ENCODE assay signal across 1 cellular context in genomic region chr14:23120405-23121251, GRCh38.
TF ChIP-seq lines count a peak whose summit lies in the region.

No MANE protein-coding gene starts in this region.

TF ChIP-seq in K562, 482 proteins besides CTCF, POLR2A, EP300 and RAD21 (continued from another document and continues in another):
- TF ChIP-seq RREB1 (CRISPR knock-in tag; IDR thresholded peaks at IDR 0.05), result no peak
- TF ChIP-seq CCNT2 (IDR thresholded peaks at IDR 0.05; ENCODE audit: borderline replicate concordance, extremely low read depth, insufficient read length, low read depth, low read length), result peak; percentile 53
- TF ChIP-seq STAT5A (IDR thresholded peaks at IDR 0.05; ENCODE audit: borderline replicate concordance, low read length), result peak; percentile 76
- no peak for TF ChIP-seq ZNF12 (CRISPR knock-in tag; IDR thresholded peaks at IDR 0.05)
- no peak; a peak in 1 of 4 replicates for TF ChIP-seq NRF1 (conservative IDR thresholded peaks at IDR 0.05 in 1 of 2, IDR thresholded peaks at IDR 0.05 in 1 of 2)
- TF ChIP-seq CHD4 (IDR thresholded peaks at IDR 0.05; ENCODE audit: insufficient read depth, insufficient replicate concordance, low read depth, low read length, poor library complexity, severe bottlenecking), result no peak
- TF ChIP-seq SMAD4 (CRISPR knock-in tag; conservative IDR thresholded peaks at IDR 0.05), result peak; percentile 37; the same call in 1 of the 2 replicates
- no peak for TF ChIP-seq ZFPM2 (CRISPR knock-in tag; IDR thresholded peaks at IDR 0.05)
- no peak for TF ChIP-seq ZKSCAN3 (CRISPR knock-in tag; IDR thresholded peaks at IDR 0.05)
- no peak for TF ChIP-seq HNRNPUL1 (IDR thresholded peaks at IDR 0.05; ENCODE audit: low read length)
- TF ChIP-seq NFATC3 (IDR thresholded peaks at IDR 0.05), result no peak
- TF ChIP-seq GATAD2B (IDR thresholded peaks at IDR 0.05; ENCODE audit: borderline replicate concordance), result peak; percentile 67; the same call in 1 of the 2 replicates
- peak; percentile 77 for TF ChIP-seq GABPB1 (CRISPR knock-in tag; IDR thresholded peaks at IDR 0.05)
- TF ChIP-seq ZNF707 (CRISPR knock-in tag; conservative IDR thresholded peaks at IDR 0.05), result no peak
- peak; percentile 68 for TF ChIP-seq ZNF384 (IDR thresholded peaks at IDR 0.05; ENCODE audit: low read depth, low read length)
- peak; percentile 46; the same call in 1 of the 2 replicates for TF ChIP-seq PKNOX1 (IDR thresholded peaks at IDR 0.05)
- no peak for TF ChIP-seq ZNF124 (CRISPR knock-in tag; IDR thresholded peaks at IDR 0.05)
- no peak; the same call in 1 of the 2 replicates for TF ChIP-seq SIN3B (IDR thresholded peaks at IDR 0.05; ENCODE audit: low read depth)
- no peak for TF ChIP-seq NUFIP1 (IDR thresholded peaks at IDR 0.05; ENCODE audit: partially characterized antibody)
- TF ChIP-seq MIER1 (IDR thresholded peaks at IDR 0.05; ENCODE audit: low read depth), result no peak
- peak; percentile 33 for TF ChIP-seq ETV1 (tag; conservative IDR thresholded peaks at IDR 0.05; ENCODE audit: low read depth)
- no peak for TF ChIP-seq ZNF764 (CRISPR knock-in tag; IDR thresholded peaks at IDR 0.05; ENCODE audit: low read depth)
- TF ChIP-seq RBM14 (IDR thresholded peaks at IDR 0.05; ENCODE audit: borderline replicate concordance, insufficient read depth, low read depth, low read length), result no peak
- TF ChIP-seq SREBF1 (IDR thresholded peaks at IDR 0.05; ENCODE audit: borderline replicate concordance, low read depth, low read length), result no peak
- no peak for TF ChIP-seq FOXJ2 (tag; IDR thresholded peaks at IDR 0.05)
- TF ChIP-seq ELF2 (CRISPR knock-in tag; IDR thresholded peaks at IDR 0.05), result no peak
- TF ChIP-seq CHD2 (IDR thresholded peaks at IDR 0.05; ENCODE audit: low read depth, low read length), result no peak
- TF ChIP-seq ZNF3 (CRISPR knock-in tag; IDR thresholded peaks at IDR 0.05), result no peak
- TF ChIP-seq ZNF23 (CRISPR knock-in tag; IDR thresholded peaks at IDR 0.05), result no peak
- TF ChIP-seq ZBTB5 (IDR thresholded peaks at IDR 0.05), result no peak
- no peak for TF ChIP-seq ZNF408 (CRISPR knock-in tag; IDR thresholded peaks at IDR 0.05; ENCODE audit: low read depth)
- TF ChIP-seq ZNF318 (IDR thresholded peaks at IDR 0.05; ENCODE audit: borderline replicate concordance in 1 of 2, low read depth in 1 of 2), result no peak
- TF ChIP-seq MED1 (CRISPR knock-in tag; IDR thresholded peaks at IDR 0.05; ENCODE audit: borderline replicate concordance), result no peak
- TF ChIP-seq ESRRB (CRISPR knock-in tag; IDR thresholded peaks at IDR 0.05; ENCODE audit: borderline replicate concordance), result no peak
- no peak for TF ChIP-seq REST (CRISPR knock-in tag; IDR thresholded peaks at IDR 0.05; ENCODE audit: low read depth)
- TF ChIP-seq THAP7 (CRISPR knock-in tag; IDR thresholded peaks at IDR 0.05), result no peak
- no peak for TF ChIP-seq SIRT6 (IDR thresholded peaks at IDR 0.05; ENCODE audit: low read depth, low read length)
- TF ChIP-seq ZBTB26 (CRISPR knock-in tag; IDR thresholded peaks at IDR 0.05), result no peak
- no peak for TF ChIP-seq NELFE (IDR thresholded peaks at IDR 0.05; ENCODE audit: insufficient read depth, insufficient read length)
- TF ChIP-seq U2AF2 (optimal IDR thresholded peaks at IDR 0.05; ENCODE audit: low read depth, low read length), result no peak
